Comparison of ENCODE assay signal across 8 cellular contexts in the genomic region with DNA sequence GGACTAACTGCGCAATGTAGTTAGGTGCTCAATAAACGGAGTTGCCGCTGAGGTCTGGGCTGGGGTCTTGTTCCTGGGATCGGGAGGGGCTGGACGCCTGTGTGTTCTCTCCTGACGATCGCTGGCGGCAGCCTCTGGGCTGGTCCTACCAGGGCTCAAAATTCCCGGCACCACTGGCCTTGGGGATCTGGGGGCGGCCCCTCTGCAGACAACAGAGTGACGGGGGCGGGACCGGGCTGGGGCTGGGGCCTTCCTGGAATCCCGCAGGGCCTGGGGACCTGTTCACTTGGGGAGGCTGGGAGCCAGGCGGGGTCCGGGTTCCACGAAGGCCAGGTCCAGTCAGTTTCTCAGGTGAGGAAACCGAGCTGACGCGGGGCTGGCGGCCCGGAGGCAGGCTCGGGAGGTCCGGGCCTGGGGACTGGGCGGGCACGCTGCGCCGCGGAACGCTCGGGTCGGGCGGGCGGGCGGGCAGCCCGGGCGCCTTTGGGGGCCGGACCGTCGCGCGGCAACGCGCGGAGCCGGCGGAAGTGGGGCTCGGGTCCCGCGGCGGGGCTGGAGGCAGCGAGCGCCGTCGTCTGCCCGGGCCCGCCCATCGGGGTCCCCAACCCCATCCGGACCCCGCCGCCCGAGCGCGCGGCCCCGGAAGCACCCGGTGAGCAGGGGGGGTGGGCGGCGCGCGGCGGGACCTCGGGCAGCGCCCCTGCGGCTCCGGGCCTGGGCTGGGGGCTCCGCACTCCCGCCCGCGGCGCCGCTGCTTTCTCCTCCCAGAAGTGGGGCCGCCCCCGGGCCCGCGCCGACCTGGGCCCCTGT. TPM values are rescaled to one million over a fixed set of nuclear protein-coding genes. Genes with fewer than 3 reads are reported as not detected.
DNase-seq lines count a peak whose midpoint lies in the region; ATAC-seq and TF ChIP-seq lines count a peak whose summit lies in the region.

Gene PIGQ, plus strand, starts transcription at position 524 of the 810 bp plus-strand sequence. CDS start 4,107 bp downstream, outside the sequence.

- TF ChIP-seq CTCF in HFF-Myc (IDR thresholded peaks at IDR 0.05; ENCODE audit: low read depth, low read length, missing control alignments), result no peak
- no peak for TF ChIP-seq CTCF in PC-3 (conservative IDR thresholded peaks at IDR 0.05; ENCODE audit: low read depth, low read length)

- peak within 1 kb of the TSS; percentile 75 for H2AFZ ChIP-seq in PC-3 (ENCODE audit: low read length)

- DNase-seq in EL (peak; percentile 68), HFF-Myc (ENCODE audit: extremely low read depth, low read depth) (no peak), PC-3 (peak; percentile 48), fibroblast of gingiva (ENCODE audit: low read depth) (peak; percentile 59), DMS114 treated with DMSO at 0.1 percent for 48 hours (lab: John Stamatoyannopoulos, UW; ENCODE audit: unreplicated experiment) (no peak)
- peak; percentile 61 for DNase-seq in activated T-helper 2 cell treated with anti-CD3 and anti-CD28 coated beads, Interferon-gamma antibody, Interleukin-2, Interleukin-4, amounts not matched to agents 10 μg/mL and 5 μg/mL and 100 μg/mL, durations not matched to agents 14 hours and 24 hours and 36 hours (ENCODE audit: low spot score)
- DNase-seq in naive thymus-derived CD4-positive, alpha-beta T cell, result peak; percentile 47 to 80 (median 62)
- DNase-seq in stimulated activated naive CD4-positive, alpha-beta T cell (lab: John Stamatoyannopoulos, UW), result peak; percentile 41 to 77 (median 64)

- BruUV-seq in PC-3 (replicated peaks; lab: Mats Ljungman, UMichigan), result TSS peak; percentile 57

- peak within 1 kb of the TSS; percentile 77 for H3K9ac ChIP-seq in PC-3 (ENCODE audit: low read length)

- H3K4me2 ChIP-seq in PC-3 (ENCODE audit: low read length), result peak within 1 kb of the TSS; percentile 84

- no peaks in the 10 kb centered on the region for H3K27me3 ChIP-seq in PC-3 (ENCODE audit: low read length)
- H3K27me3 ChIP-seq in naive thymus-derived CD4-positive, alpha-beta T cell (ENCODE audit: control insufficient read depth in 2 of 2, insufficient read depth in 2 of 2, low read length in 2 of 2), result no peaks in the 10 kb centered on the region

- ATAC-seq in PC-3, result peak; percentile 69
- ATAC-seq in naive thymus-derived CD4-positive, alpha-beta T cell, result peak; percentile 79

- H3K36me3 ChIP-seq in PC-3 (ENCODE audit: low read depth, low read length), result no peaks in the 10 kb centered on the region
- peaks cover 0 to 17% (median 0%) of the 10 kb centered on the region in 3 experiments for H3K36me3 ChIP-seq in naive thymus-derived CD4-positive, alpha-beta T cell (ENCODE audit: control insufficient read depth in 2 of 3, insufficient read depth in 3 of 3, low read length in 3 of 3)

- H3K4me1 Mint-ChIP-seq in activated T-helper 2 cell treated with anti-CD3 and anti-CD28 coated beads, Interferon-gamma antibody, Interleukin-2, Interleukin-4, amounts not matched to agents 10 μg/mL and 5 μg/mL and 100 μg/mL, durations not matched to agents 14 hours and 24 hours and 36 hours (ENCODE audit: low read depth), result peaks cover 24% of the 10 kb centered on the region
- peaks cover 15 to 39% (median 28%) of the 10 kb centered on the region in 7 donors for H3K4me1 Mint-ChIP-seq in naive thymus-derived CD4-positive, alpha-beta T cell

- H3K4me3 ChIP-seq in HFF-Myc (replicated peaks; ENCODE audit: low read depth, low read length) (peak within 1 kb of the TSS; percentile 83), PC-3 (ENCODE audit: low read length) (peak within 1 kb of the TSS; percentile 87)
- peak within 1 kb of the TSS; percentile 58 for H3K4me3 ChIP-seq in naive thymus-derived CD4-positive, alpha-beta T cell (ENCODE audit: low read length)

- no peaks in the 10 kb centered on the region for H3K9me3 Mint-ChIP-seq in activated T-helper 2 cell treated with anti-CD3 and anti-CD28 coated beads, Interferon-gamma antibody, Interleukin-2, Interleukin-4, amounts not matched to agents 10 μg/mL and 5 μg/mL and 100 μg/mL, durations not matched to agents 14 hours and 24 hours and 36 hours
- H3K9me3 Mint-ChIP-seq in naive thymus-derived CD4-positive, alpha-beta T cell, result peaks cover 0 to 4% (median 0%) of the 10 kb centered on the region in 11 donors

- no peaks in the 10 kb centered on the region for H3K9me2 ChIP-seq in PC-3 (replicated peaks; ENCODE audit: low read length)

- intact Hi-C loops in PC-3 (cut with micrococcal nuclease), result no loop called here
- intact Hi-C loops in activated T-helper 2 cell treated with anti-CD3 and anti-CD28 coated beads, Interferon-gamma antibody, Interleukin-2, Interleukin-4, amounts not matched to agents 10 μg/mL and 5 μg/mL and 100 μg/mL, durations not matched to agents 14 hours and 24 hours and 36 hours (cut with micrococcal nuclease), result loop anchor here (5.0 kb wide), 1 partner anchor 42 kb away; the partner anchor contains the start of gene CAPN15
- intact Hi-C loops in naive thymus-derived CD4-positive, alpha-beta T cell (cut with micrococcal nuclease), result loop anchor here (1.0 to 5.0 kb wide), 6 partner anchors 20 to 167 kb away; partner anchors contain the start of genes METTL26 (in 2 of the 2), CAPN15 (in 1 of the 2) and DECR2 (in 1 of the 2)

- CTCF ChIA-PET in PC-3 (lab: Charles Lee), result no interaction called here
- CTCF ChIA-PET in naive thymus-derived CD4-positive, alpha-beta T cell (lab: Charles Lee), result no interaction called here

- no peak within 1 kb of the TSS for H3K27ac ChIP-seq in PC-3 (ENCODE audit: low read length)
- H3K27ac ChIP-seq in naive thymus-derived CD4-positive, alpha-beta T cell (ENCODE audit: low read depth, low read length), result peak within 1 kb of the TSS; percentile 89

- no peaks in the 10 kb centered on the region for H3K27me3 Mint-ChIP-seq in activated T-helper 2 cell treated with anti-CD3 and anti-CD28 coated beads, Interferon-gamma antibody, Interleukin-2, Interleukin-4, amounts not matched to agents 10 μg/mL and 5 μg/mL and 100 μg/mL, durations not matched to agents 14 hours and 24 hours and 36 hours (ENCODE audit: low read depth)
- no peaks in the 10 kb centered on the region for H3K27me3 Mint-ChIP-seq in naive thymus-derived CD4-positive, alpha-beta T cell

- peak within 1 kb of the TSS; percentile 89 for H3K27ac Mint-ChIP-seq in activated T-helper 2 cell treated with anti-CD3 and anti-CD28 coated beads, Interferon-gamma antibody, Interleukin-2, Interleukin-4, amounts not matched to agents 10 μg/mL and 5 μg/mL and 100 μg/mL, durations not matched to agents 14 hours and 24 hours and 36 hours
- peak within 1 kb of the TSS; percentile 81 to 96 (median 89) for H3K27ac Mint-ChIP-seq in naive thymus-derived CD4-positive, alpha-beta T cell

- H3F3A ChIP-seq in PC-3 (ENCODE audit: low read length, unreplicated experiment), result no peaks in the 10 kb centered on the region

- H3K4me3 Mint-ChIP-seq in activated T-helper 2 cell treated with anti-CD3 and anti-CD28 coated beads, Interferon-gamma antibody, Interleukin-2, Interleukin-4, amounts not matched to agents 10 μg/mL and 5 μg/mL and 100 μg/mL, durations not matched to agents 14 hours and 24 hours and 36 hours (ENCODE audit: low read depth), result peak within 1 kb of the TSS; percentile 88
- peak within 1 kb of the TSS; percentile 76 to 90 (median 85) for H3K4me3 Mint-ChIP-seq in naive thymus-derived CD4-positive, alpha-beta T cell

- no peaks in the 10 kb centered on the region for H3K36me3 Mint-ChIP-seq in activated T-helper 2 cell treated with anti-CD3 and anti-CD28 coated beads, Interferon-gamma antibody, Interleukin-2, Interleukin-4, amounts not matched to agents 10 μg/mL and 5 μg/mL and 100 μg/mL, durations not matched to agents 14 hours and 24 hours and 36 hours (ENCODE audit: low read depth)
- no peaks in the 10 kb centered on the region for H3K36me3 Mint-ChIP-seq in naive thymus-derived CD4-positive, alpha-beta T cell

- no peaks in the 10 kb centered on the region for H3K9me3 ChIP-seq in PC-3 (ENCODE audit: low read length)
- H3K9me3 ChIP-seq in naive thymus-derived CD4-positive, alpha-beta T cell (ENCODE audit: control insufficient read depth in 2 of 3, low read length in 3 of 3), result no peaks in the 10 kb centered on the region

- POLR2A ChIA-PET in PC-3 (lab: Charles Lee; ENCODE audit: unreplicated experiment), result no interaction called here
- POLR2A ChIA-PET in naive thymus-derived CD4-positive, alpha-beta T cell (lab: Charles Lee), result interaction anchor here (1.0 to 3.8 kb wide), 5 partner anchors 18 to 111 kb away, joined by 3 to 19 read pairs (median 4); partner anchors contain the start of genes METTL26, RHOT2, STUB1 and WDR90

- peaks cover 12% of the 10 kb centered on the region for H3K79me2 ChIP-seq in PC-3 (ENCODE audit: low read length)

- peaks cover 6% of the 10 kb centered on the region; the same call in 1 of the 2 replicates for H3K4me1 ChIP-seq in PC-3 (ENCODE audit: insufficient read depth, low read length)
- H3K4me1 ChIP-seq in naive thymus-derived CD4-positive, alpha-beta T cell (ENCODE audit: control insufficient read depth in 2 of 2, insufficient read depth in 2 of 2, low read length in 2 of 2), result peaks cover 13 to 32% of the 10 kb centered on the region in 2 donors

- H4K20me1 ChIP-seq in PC-3 (ENCODE audit: low read length), result no peaks in the 10 kb centered on the region

RNA-seq across cellular contexts. Expression of gene PIGQ, which starts in this region (rescaled TPM):
- total RNA-seq in PC-3 (2014; rRNA removed), result 36.0 and 43.8 TPM in 2 replicates
- 43.4 and 44.9 TPM in 2 replicates for total RNA-seq in activated T-helper 2 cell treated with anti-CD3 and anti-CD28 coated beads, Interferon-gamma antibody, Interleukin-2, Interleukin-4, amounts not matched to agents 10 μg/mL and 5 μg/mL and 100 μg/mL, durations not matched to agents 14 hours and 24 hours and 36 hours
- total RNA-seq in naive thymus-derived CD4-positive, alpha-beta T cell, result 10 to 100 TPM; 27.1 to 63.0 (median 45.1) TPM
- polyA plus RNA-seq in naive thymus-derived CD4-positive, alpha-beta T cell, result 10 to 100 TPM; 12.3 to 16.2 TPM

Comparison
In these comparisons a context has a peak if more than half of its experiments do, and no peak if none do; other contexts are left out.
1. DNase-seq: peak in EL (single experiment), PC-3 (single experiment), activated T-helper 2 cell treated with anti-CD3 and anti-CD28 coated beads, Interferon-gamma antibody, Interleukin-2, Interleukin-4, amounts not matched to agents 10 μg/mL and 5 μg/mL and 100 μg/mL, durations not matched to agents 14 hours and 24 hours and 36 hours (single experiment), fibroblast of gingiva (single experiment), naive thymus-derived CD4-positive, alpha-beta T cell (9 of 9) and stimulated activated naive CD4-positive, alpha-beta T cell (6 of 6); none in HFF-Myc (single experiment) and DMS114 treated with DMSO at 0.1 percent for 48 hours (single experiment).
2. Peak in every context shown above with its lines, with median percentiles within 50 percentile points of each other: H3K4me3 ChIP-seq.